In the genomic region with DNA sequence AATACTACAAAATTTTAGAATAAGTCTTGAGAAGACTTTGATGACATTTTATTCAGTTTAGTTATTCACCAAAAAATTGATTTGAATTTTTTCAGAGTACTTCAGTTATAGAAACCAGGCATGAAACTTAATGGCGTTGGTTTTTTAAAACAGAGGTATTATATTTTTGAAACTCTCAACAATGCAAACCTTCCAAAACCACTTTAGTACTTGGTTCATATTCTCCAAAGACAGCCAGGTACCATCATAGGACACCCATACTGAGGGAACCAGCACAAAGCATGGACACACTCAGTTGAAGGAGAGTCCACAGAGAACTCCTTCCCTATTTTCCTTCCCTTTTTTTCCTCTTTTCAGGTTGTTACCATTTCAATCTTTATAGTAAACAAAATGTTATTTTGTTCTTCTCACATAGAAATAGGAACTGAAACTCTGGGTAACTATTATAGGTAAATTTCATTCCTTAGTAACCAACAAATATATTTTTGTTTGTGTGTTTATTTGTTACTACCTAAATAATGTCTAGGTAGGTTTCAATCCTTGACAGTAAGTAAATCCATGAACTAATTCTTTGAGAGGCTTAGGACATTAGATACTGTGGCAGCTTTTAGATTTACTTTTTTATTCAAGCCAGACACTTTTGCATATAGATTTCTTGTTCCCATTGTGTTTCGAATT, we compare ENCODE assay signal across 18 cellular contexts.
"Had no signal": no experiment of that assay in that cellular context is flagged by ENCODE, and none has a peak within 500 bp of the region (broad histone marks: within the 10 kb centered on the region; RNA-seq: fewer than 3 reads in every experiment).

No MANE protein-coding gene starts in this region.

- H3K9me3 ChIP-seq: prostate gland had no signal

- H3K4me1 ChIP-seq: prostate gland had no signal

- H3K27ac Mint-ChIP-seq: activated CD4-positive, alpha-beta memory T cell treated with anti-CD3 and anti-CD28 coated beads for 36 hours; activated CD8-positive, alpha-beta memory T cell treated with anti-CD3 and anti-CD28 coated beads, Interleukin-2, amount 10 ng/mL, durations not matched to agents 7 days and 5 days; activated naive CD4-positive, alpha-beta T cell treated with anti-CD3 and anti-CD28 coated beads, Interleukin-2, amount 10 ng/mL, durations not matched to agents 7 days and 5 days; activated T-cell treated with anti-CD3 and anti-CD28 coated beads, Interleukin-2, amount 50 U/mL, for 24 hours; effector memory CD8-positive, alpha-beta T cell had no signal

- H3K9me3 Mint-ChIP-seq: activated CD4-positive, alpha-beta memory T cell treated with anti-CD3 and anti-CD28 coated beads for 36 hours; activated naive CD4-positive, alpha-beta T cell treated with anti-CD3 and anti-CD28 coated beads, Interleukin-2, amount 10 ng/mL, durations not matched to agents 7 days and 5 days; activated T-cell treated with anti-CD3 and anti-CD28 coated beads, Interleukin-2, amount 50 U/mL, for 24 hours; effector memory CD8-positive, alpha-beta T cell; neural crest cell had no signal

- H3K4me3 ChIP-seq: prostate gland, skin epidermis had no signal

- H3K36me3 ChIP-seq: prostate gland had no signal

- H3K27me3 Mint-ChIP-seq: activated naive CD4-positive, alpha-beta T cell treated with anti-CD3 and anti-CD28 coated beads, Interleukin-2, amount 10 ng/mL, durations not matched to agents 7 days and 5 days had no signal

- H3K36me3 Mint-ChIP-seq: activated CD4-positive, alpha-beta memory T cell treated with anti-CD3 and anti-CD28 coated beads for 36 hours; activated CD8-positive, alpha-beta memory T cell treated with anti-CD3 and anti-CD28 coated beads, Interleukin-2, amount 10 ng/mL, durations not matched to agents 7 days and 5 days; activated naive CD4-positive, alpha-beta T cell treated with anti-CD3 and anti-CD28 coated beads, Interleukin-2, amount 10 ng/mL, durations not matched to agents 7 days and 5 days had no signal

- H3K4me1 Mint-ChIP-seq: activated CD8-positive, alpha-beta memory T cell treated with anti-CD3 and anti-CD28 coated beads, Interleukin-2, amount 10 ng/mL, durations not matched to agents 7 days and 5 days; activated naive CD4-positive, alpha-beta T cell treated with anti-CD3 and anti-CD28 coated beads, Interleukin-2, amount 10 ng/mL, durations not matched to agents 7 days and 5 days; neural crest cell had no signal

- DNase-seq: activated CD4-positive, alpha-beta memory T cell treated with anti-CD3 and anti-CD28 coated beads for 36 hours; activated CD8-positive, alpha-beta memory T cell treated with anti-CD3 and anti-CD28 coated beads, Interleukin-2, amount 10 ng/mL, durations not matched to agents 7 days and 5 days; activated naive CD4-positive, alpha-beta T cell treated with anti-CD3 and anti-CD28 coated beads, Interleukin-2, amount 10 ng/mL, durations not matched to agents 7 days and 5 days; activated T-cell treated with anti-CD3 and anti-CD28 coated beads, Interleukin-2, amount 50 U/mL, for 24 hours; dermis blood vessel endothelial cell; effector memory CD8-positive, alpha-beta T cell; head of caudate nucleus; kidney glomerular epithelial cell; right cardiac atrium; stimulated activated CD4-positive, alpha-beta T cell treated with anti-CD3 and anti-CD28 coated beads, Interleukin-15, amount 100 ng/mL, for 24 hours; stimulated activated CD4-positive, alpha-beta T cell treated with anti-CD3 and anti-CD28 coated beads, Interleukin-4, amount 100 ng/mL, for 1 hour; stimulated activated naive CD8-positive, alpha-beta T cell treated with anti-CD3 and anti-CD28 coated beads, Interleukin-15, Interleukin-2, amounts not matched to agents 100 U/mL and 50 U/mL, for 24 hours; T1000; trophoblast cell had no signal

- ATAC-seq: activated CD4-positive, CD25-positive, alpha-beta regulatory T cell treated with anti-CD3 and anti-CD28 coated beads, Interleukin-2, amount 50 U/mL, for 24 hours; activated CD8-positive, alpha-beta memory T cell treated with anti-CD3 and anti-CD28 coated beads, Interleukin-2, amount 10 ng/mL, durations not matched to agents 7 days and 5 days; effector memory CD8-positive, alpha-beta T cell; right cardiac atrium; stimulated activated naive CD8-positive, alpha-beta T cell treated with anti-CD3 and anti-CD28 coated beads, Interleukin-15, Interleukin-2, amounts not matched to agents 100 U/mL and 50 U/mL, for 24 hours had no signal

- H3K27ac ChIP-seq: prostate gland, skin epidermis had no signal

- H3K4me3 Mint-ChIP-seq: activated CD4-positive, alpha-beta memory T cell treated with anti-CD3 and anti-CD28 coated beads for 36 hours; activated CD8-positive, alpha-beta memory T cell treated with anti-CD3 and anti-CD28 coated beads, Interleukin-2, amount 10 ng/mL, durations not matched to agents 7 days and 5 days; activated naive CD4-positive, alpha-beta T cell treated with anti-CD3 and anti-CD28 coated beads, Interleukin-2, amount 10 ng/mL, durations not matched to agents 7 days and 5 days; activated T-cell treated with anti-CD3 and anti-CD28 coated beads, Interleukin-2, amount 50 U/mL, for 24 hours; effector memory CD8-positive, alpha-beta T cell; neural crest cell had no signal
